Comparison of ENCODE assay signal across 8 cellular contexts in genomic region chr7:38463277-38464224, GRCh38.
DNase-seq lines count a peak whose midpoint lies in the region; ATAC-seq and TF ChIP-seq lines count a peak whose summit lies in the region.

No MANE protein-coding gene starts in this region.

- no peaks in the 10 kb centered on the region for H3K4me1 Mint-ChIP-seq in nephron progenitor cell

- no peaks in the 10 kb centered on the region for H3K27me3 Mint-ChIP-seq in nephron progenitor cell (ENCODE audit: low read depth, poor library complexity)

- peaks cover 12% of the 10 kb centered on the region for H3K36me3 Mint-ChIP-seq in nephron progenitor cell (ENCODE audit: low read depth)

- peak; percentile 94 for ATAC-seq in GM21717 (IDR thresholded peaks at IDR 0.05; ENCODE audit: unreplicated experiment)

- TF ChIP-seq CTCF in fibroblast of villous mesenchyme (IDR thresholded peaks at IDR 0.05; ENCODE audit: insufficient read depth, low read depth, low read length) (no peak), nephron progenitor cell (IDR thresholded peaks at IDR 0.05) (no peak)

- no peak overlapping the region for H3K4me3 Mint-ChIP-seq in nephron progenitor cell

- H3K4me3 ChIP-seq in fibroblast of villous mesenchyme (ENCODE audit: low read depth, low read length), result no peak overlapping the region

- H3K9me3 Mint-ChIP-seq in nephron progenitor cell, result peaks cover 11% of the 10 kb centered on the region

- DNase-seq in EH (ENCODE audit: low read depth) (peak; percentile 60), LHCN-M2 (ENCODE audit: low read depth) (peak; percentile 80), activated T-cell treated with anti-CD3 and anti-CD28 coated beads for 1 hour (ENCODE audit: low read depth) (peak; percentile 76), fibroblast of villous mesenchyme (ENCODE audit: low read depth) (peak; percentile 40), nephron progenitor cell (no peak), SK-N-DZ (ENCODE audit: low spot score) (no peak)
- DNase-seq in stimulated activated CD8-positive, alpha-beta memory T cell treated with anti-CD3 and anti-CD28 coated beads, Interleukin-12 subunit alpha, Interleukin-12 subunit beta, amount 100 ng/mL, for 24 hours (ENCODE audit: extremely low read depth), result peak; percentile 67

- no peak overlapping the region for H3K27ac Mint-ChIP-seq in nephron progenitor cell

Comparison
In these comparisons a context has a peak if more than half of its experiments do, and no peak if none do; other contexts are left out.
1. DNase-seq: peak in EH (single experiment), LHCN-M2 (single experiment), activated T-cell treated with anti-CD3 and anti-CD28 coated beads for 1 hour (single experiment), fibroblast of villous mesenchyme (single experiment) and stimulated activated CD8-positive, alpha-beta memory T cell treated with anti-CD3 and anti-CD28 coated beads, Interleukin-12 subunit alpha, Interleukin-12 subunit beta, amount 100 ng/mL, for 24 hours (single experiment); none in nephron progenitor cell (single experiment) and SK-N-DZ (single experiment).